In the genomic region with DNA sequence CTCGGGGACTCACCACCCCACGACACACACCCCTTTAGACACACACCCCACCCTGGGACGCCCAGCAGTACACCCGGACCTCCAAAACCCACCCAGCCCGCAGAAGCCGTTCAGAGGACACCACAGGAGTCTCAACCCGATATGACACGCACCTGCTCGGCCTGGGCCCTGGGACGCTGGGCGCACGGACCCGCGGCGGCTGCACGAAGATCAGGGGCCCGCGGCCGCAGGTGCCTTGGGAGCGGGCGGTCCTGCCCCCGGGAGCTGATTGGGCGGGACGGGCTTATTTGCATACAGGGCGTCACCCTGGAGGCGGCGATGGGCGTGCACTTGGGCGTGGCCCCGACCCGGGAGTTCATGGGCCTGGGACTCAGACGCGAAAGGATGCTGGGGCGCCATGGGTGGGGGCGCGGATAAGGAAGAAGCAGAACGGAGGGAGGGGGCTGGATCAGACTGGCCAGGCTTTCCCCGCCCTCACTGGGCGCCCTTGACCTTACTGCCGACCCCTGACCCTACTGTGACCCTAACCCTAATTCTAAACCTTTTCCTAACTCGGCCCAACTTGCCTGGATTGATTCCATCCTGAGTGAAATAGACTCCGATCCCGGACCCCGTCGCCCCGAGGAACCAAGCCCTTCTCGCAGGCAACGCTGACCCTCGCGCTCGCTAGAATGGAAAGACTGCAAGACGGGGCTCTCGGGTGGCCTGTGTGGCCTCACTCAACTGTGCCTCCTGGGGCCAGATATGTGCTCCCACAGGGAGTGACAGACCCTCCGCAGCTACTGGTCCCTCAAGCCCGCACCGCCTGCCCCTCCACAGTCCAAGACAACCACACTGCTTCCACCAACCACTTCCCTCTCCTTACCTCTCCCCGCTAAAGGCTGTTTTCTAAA, we compare ENCODE assay signal across 8 cellular contexts.
DNase-seq lines count a peak whose midpoint lies in the region; ATAC-seq and TF ChIP-seq lines count a peak whose summit lies in the region.

Gene MEF2B (minus strand): TSS at position 211 of the 893 bp plus-strand sequence. CDS start 19,528 bp downstream, outside the sequence.

- peak within 1 kb of the TSS; percentile 57 for H3K4me3 ChIP-seq in GM12864 (ENCODE audit: low read depth, low read length)

- DNase-seq in GM12864 (ENCODE audit: low read depth) (no peak), NCI-H2029 treated with DMSO at 0.1 percent for 48 hours (lab: John Stamatoyannopoulos, UW) (peak; percentile 14), kidney glomerular epithelial cell (lab: John Stamatoyannopoulos, UW) (peak; percentile 17), OCI-M1 (lab: John Stamatoyannopoulos, UW) (no peak)
- DNase-seq in central memory CD4-positive, alpha-beta T cell, result peak; percentile 71
- DNase-seq in stimulated activated CD4-positive, alpha-beta T cell treated with anti-CD3 and anti-CD28 coated beads, Interleukin-2, amount 100 ng/mL, for 48 hours, result peak; percentile 72 to 76

- ATAC-seq in HG02610 (IDR thresholded peaks at IDR 0.05; ENCODE audit: unreplicated experiment), result peak; percentile 91
- peak; percentile 91 to 92 for ATAC-seq in activated CD4-positive, CD25-positive, alpha-beta regulatory T cell treated with anti-CD3 and anti-CD28 coated beads, Interleukin-2, amount 50 U/mL, for 24 hours

- TF ChIP-seq CTCF in GM12864 (IDR thresholded peaks at IDR 0.05; ENCODE audit: low read depth, low read length, missing control alignments), result no peak

Comparison
In these comparisons a context has a peak if more than half of its experiments do, and no peak if none do; other contexts are left out.
1. DNase-seq: peak in NCI-H2029 treated with DMSO at 0.1 percent for 48 hours (single experiment), central memory CD4-positive, alpha-beta T cell (single experiment), kidney glomerular epithelial cell (single experiment) and stimulated activated CD4-positive, alpha-beta T cell treated with anti-CD3 and anti-CD28 coated beads, Interleukin-2, amount 100 ng/mL, for 48 hours (2 of 2); none in GM12864 (single experiment) and OCI-M1 (single experiment).